1 cellular context compared by ENCODE assay signal in the genomic region with DNA sequence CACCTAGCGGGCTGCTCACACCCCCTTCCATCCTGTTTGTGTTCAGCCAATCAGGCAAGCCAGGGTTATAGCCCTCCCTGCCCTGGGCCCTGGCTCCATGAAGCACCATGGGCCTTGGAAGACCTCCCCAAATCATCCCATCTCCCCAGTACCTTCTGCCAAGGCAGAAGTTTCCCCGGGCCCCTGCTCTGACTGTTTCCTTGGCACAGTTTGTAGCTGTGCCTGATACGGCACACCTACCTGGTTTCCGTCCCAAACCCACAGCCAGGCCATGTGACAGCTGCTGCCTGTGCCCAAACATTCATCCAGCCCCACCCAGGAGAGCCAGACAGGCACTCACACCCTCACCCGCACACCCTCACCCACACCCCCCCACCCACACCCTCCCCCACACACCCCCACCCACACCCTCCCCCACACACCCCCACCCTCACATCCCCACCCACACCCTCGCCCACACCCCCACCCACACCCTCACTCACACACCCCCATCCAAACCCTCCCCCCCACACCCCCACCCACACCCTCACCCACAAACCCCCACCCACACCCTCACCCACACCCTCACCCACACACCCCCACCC. TPM values are rescaled to one million over a fixed set of nuclear protein-coding genes. Genes with fewer than 3 reads are reported as not detected.
"Had no signal": no experiment of that assay in that cellular context is flagged by ENCODE, and none has a peak within 500 bp of the region (broad histone marks: within the 10 kb centered on the region; RNA-seq: fewer than 3 reads in every experiment).

No MANE protein-coding gene starts in this region.

RNA-seq across cellular contexts. Expression of gene FAM153A, which starts 29.6 kb away (rescaled TPM):
- total RNA-seq: fibroblast of lung had no signal
- polyA plus RNA-seq: fibroblast of lung had no signal
